In genomic region chr11:24896118-24896835, GRCh38 we compare ENCODE assay signal across 21 cellular contexts.
DNase-seq lines count a peak whose midpoint lies in the region; ATAC-seq and TF ChIP-seq lines count a peak whose summit lies in the region.
"Had no signal": no experiment of that assay in that cellular context is flagged by ENCODE, and none has a peak within 500 bp of the region (broad histone marks: within the 10 kb centered on the region; RNA-seq: fewer than 3 reads in every experiment).

No MANE protein-coding gene starts in this region.

- H3K4me1 Mint-ChIP-seq in chondrocyte (ENCODE audit: low read depth), result no peaks in the 10 kb centered on the region
- H3K4me1 Mint-ChIP-seq in nephron progenitor cell, result no peaks in the 10 kb centered on the region

- H3K27ac ChIP-seq in heart right ventricle (no peak overlapping the region), lower lobe of right lung (no peak overlapping the region), testis (no peak overlapping the region)
- H3K27ac ChIP-seq: BLaER1 treated with 17β-estradiol and CSF1 and Interleukin-3, amounts not matched to agents 10 nM and 100 nM; GM23248; HL-60 had no signal

- DNase-seq in Right ventricle myocardium inferior (ENCODE audit: missing footprints), result peak; percentile 51
- no peak for DNase-seq in heart right ventricle
- DNase-seq in chondrocyte (ENCODE audit: low spot score), result peak; percentile 88
- no peak for DNase-seq in lower lobe of right lung
- DNase-seq in testis, result no peak
- DNase-seq in NCI-H82 treated with DMSO at 0.1 percent for 48 hours (lab: John Stamatoyannopoulos, UW; ENCODE audit: unreplicated experiment), result no peak
- no peak for DNase-seq in nephron progenitor cell
- DNase-seq: 8988T; CD8-positive, alpha-beta T cell; COR-L47; DMS 273 treated with DMSO at 0.1 percent for 48 hours; DMS53; DND-41; EL; GM23248 had no signal

- TF ChIP-seq CTCF in heart right ventricle (IDR thresholded peaks at IDR 0.05) (no peak), chondrocyte (IDR thresholded peaks at IDR 0.05) (no peak), lower lobe of right lung (IDR thresholded peaks at IDR 0.05) (no peak), testis (IDR thresholded peaks at IDR 0.05) (no peak), nephron progenitor cell (IDR thresholded peaks at IDR 0.05) (no peak)

- intact Hi-C loops in Right ventricle myocardium inferior (cut with DNase I), result no loop called here
- intact Hi-C loops in heart right ventricle (cut with DNase I), result no loop called here
- intact Hi-C loops in lower lobe of right lung (cut with DNase I), result no loop called here
- intact Hi-C loops in testis (cut with DNase I; ENCODE audit: low total_unique reads), result no loop called here

- 91 to 96% methylated on average over 32 of the region's 32 CpGs for WGBS in heart right ventricle, 2 donors
- 88 to 90% methylated on average over 7 to 27 of the region's 32 CpGs for WGBS in testis, 2 donors

- no peaks in the 10 kb centered on the region for H3K27me3 ChIP-seq in heart right ventricle
- H3K27me3 ChIP-seq in lower lobe of right lung (ENCODE audit: low read depth), result no peaks in the 10 kb centered on the region
- H3K27me3 ChIP-seq in testis, result no peaks in the 10 kb centered on the region
- H3K27me3 ChIP-seq: BLaER1 treated with 17β-estradiol and CSF1 and Interleukin-3, amounts not matched to agents 10 nM and 100 nM had no signal

- H3K4me1 ChIP-seq in heart right ventricle (no peaks in the 10 kb centered on the region), lower lobe of right lung (no peaks in the 10 kb centered on the region), testis (no peaks in the 10 kb centered on the region)
- H3K4me1 ChIP-seq: BLaER1 treated with 17β-estradiol and CSF1 and Interleukin-3, amounts not matched to agents 10 nM and 100 nM had no signal

- H3K9me3 ChIP-seq in heart right ventricle (peaks cover 0 to 18% (median 0%) of the 10 kb centered on the region in 11 donors), lower lobe of right lung (no peaks in the 10 kb centered on the region), testis (no peaks in the 10 kb centered on the region)
- H3K9me3 ChIP-seq: HAP-1 had no signal

- H3K9me3 Mint-ChIP-seq in chondrocyte (ENCODE audit: low read depth) (peaks cover 6% of the 10 kb centered on the region), nephron progenitor cell (peaks cover 12% of the 10 kb centered on the region)

- no peak for ATAC-seq in Right ventricle myocardium inferior
- no peak for ATAC-seq in heart right ventricle
- ATAC-seq in lower lobe of right lung, result peak; percentile 29 to 43
- ATAC-seq in GM19324 (IDR thresholded peaks at IDR 0.05; ENCODE audit: low FRiP score, unreplicated experiment), result no peak
- ATAC-seq: CD8-positive, alpha-beta T cell; GM12878 had no signal

- H3K36me3 Mint-ChIP-seq in chondrocyte (ENCODE audit: low read depth) (no peaks in the 10 kb centered on the region), nephron progenitor cell (ENCODE audit: low read depth) (no peaks in the 10 kb centered on the region)
- H3K36me3 Mint-ChIP-seq: CD8-positive, alpha-beta T cell had no signal

- no peak for TF ChIP-seq POLR2A in testis (IDR thresholded peaks at IDR 0.05)

- no peaks in the 10 kb centered on the region for H3K27me3 Mint-ChIP-seq in chondrocyte (ENCODE audit: low read depth)
- H3K27me3 Mint-ChIP-seq in nephron progenitor cell (ENCODE audit: low read depth, poor library complexity), result no peaks in the 10 kb centered on the region
- H3K27me3 Mint-ChIP-seq: B cell had no signal

- H3K36me3 ChIP-seq in heart right ventricle (no peaks in the 10 kb centered on the region), lower lobe of right lung (no peaks in the 10 kb centered on the region), testis (ENCODE audit: low read depth, missing control alignments) (no peaks in the 10 kb centered on the region)
- H3K36me3 ChIP-seq: BLaER1 treated with 17β-estradiol and CSF1 and Interleukin-3, amounts not matched to agents 10 nM and 100 nM; HAP-1 had no signal

- no peak overlapping the region for H3K27ac Mint-ChIP-seq in chondrocyte (ENCODE audit: unreplicated experiment)
- no peak overlapping the region for H3K27ac Mint-ChIP-seq in nephron progenitor cell
- H3K27ac Mint-ChIP-seq: B cell; CD8-positive, alpha-beta T cell had no signal

- no peak overlapping the region for H3K4me3 Mint-ChIP-seq in chondrocyte (ENCODE audit: unreplicated experiment)
- no peak overlapping the region for H3K4me3 Mint-ChIP-seq in nephron progenitor cell
- H3K4me3 Mint-ChIP-seq: B cell; CD8-positive, alpha-beta T cell had no signal

- no peak overlapping the region for H3K4me3 ChIP-seq in heart right ventricle
- no peak overlapping the region for H3K4me3 ChIP-seq in lower lobe of right lung
- peak overlapping the region; percentile 29 to 31 for H3K4me3 ChIP-seq in testis
- H3K4me3 ChIP-seq: BLaER1 treated with 17β-estradiol and CSF1 and Interleukin-3, amounts not matched to agents 10 nM and 100 nM; GM12878; GM23248; HAP-1 had no signal

Comparison
In these comparisons a context has a peak if more than half of its experiments do, and no peak if none do; other contexts are left out.
1. DNase-seq: peak in Right ventricle myocardium inferior (single experiment) and chondrocyte (single experiment); none in heart right ventricle (0 of 2), lower lobe of right lung (single experiment), testis (single experiment), NCI-H82 treated with DMSO at 0.1 percent for 48 hours (single experiment) and nephron progenitor cell (single experiment).
2. ATAC-seq: peak in lower lobe of right lung (2 of 2); none in Right ventricle myocardium inferior (single experiment), heart right ventricle (0 of 8) and GM19324 (single experiment).
3. H3K4me3 ChIP-seq: peak in testis (2 of 2); none in heart right ventricle (0 of 10) and lower lobe of right lung (single experiment).